Comparison of ENCODE assay signal across 8 cellular contexts in genomic region chr22:50271519-50271970, GRCh38. TPM values are rescaled to one million over a fixed set of nuclear protein-coding genes. Genes with fewer than 3 reads are reported as not detected.
DNase-seq lines count a peak whose midpoint lies in the region; ATAC-seq and TF ChIP-seq lines count a peak whose summit lies in the region.

No MANE protein-coding gene starts in this region.

- H3K4me1 Mint-ChIP-seq in central memory CD8-positive, alpha-beta T cell = peaks cover 7% of the 10 kb centered on the region

- peak overlapping the region; percentile 38 for H3K4me3 ChIP-seq in LNCaP clone FGC (ENCODE audit: low read depth, low read length)

- peak overlapping the region; percentile 74 for H3K4me3 Mint-ChIP-seq in central memory CD8-positive, alpha-beta T cell

- peaks cover 5% of the 10 kb centered on the region for H3K36me3 Mint-ChIP-seq in central memory CD8-positive, alpha-beta T cell (ENCODE audit: insufficient read depth)

- no peak for ATAC-seq in central memory CD8-positive, alpha-beta T cell (replicated peaks; ENCODE audit: extremely low read depth, poor library complexity, severe bottlenecking)
- no peak for ATAC-seq in HG02798 (IDR thresholded peaks at IDR 0.05; ENCODE audit: poor library complexity, unreplicated experiment)

- H3K27ac Mint-ChIP-seq in central memory CD8-positive, alpha-beta T cell (ENCODE audit: low read depth) = no peak overlapping the region

- no peak for TF ChIP-seq CTCF in LNCaP clone FGC (IDR thresholded peaks at IDR 0.05; ENCODE audit: control insufficient read depth, extremely low read depth, insufficient read depth)

- peak; percentile 87 for DNase-seq in ELF-1 (ENCODE audit: low read depth, low spot score)
- DNase-seq in LNCaP clone FGC (ENCODE audit: low read depth) = no peak
- peak; percentile 26 for DNase-seq in T-helper 22 cell (ENCODE audit: low read depth)
- DNase-seq in central memory CD8-positive, alpha-beta T cell (ENCODE audit: low spot score in 2 of 2) = no peak
- peak; percentile 86 for DNase-seq in left kidney (ENCODE audit: low read depth, low spot score)
- DNase-seq in stimulated activated CD8-positive, alpha-beta memory T cell treated with anti-CD3 and anti-CD28 coated beads, Interleukin-12 subunit alpha, Interleukin-12 subunit beta, amount 100 ng/mL, for 1 hour (ENCODE audit: low read depth) = peak; percentile 12
- no peak for DNase-seq in A172 (ENCODE audit: low spot score)

- H3K9me3 Mint-ChIP-seq in central memory CD8-positive, alpha-beta T cell = no peaks in the 10 kb centered on the region

- H3K27me3 Mint-ChIP-seq in central memory CD8-positive, alpha-beta T cell = no peaks in the 10 kb centered on the region

RNA-seq across cellular contexts. Expression of gene MAPK11, which starts 1.4 kb away (rescaled TPM):
- total RNA-seq in A172 (2014; rRNA removed; shearing (Covaris generic)) = 13.4 and 15.4 TPM in 2 replicates

RNA-seq across cellular contexts. Expression of gene MAPK12, which starts 10.1 kb away (rescaled TPM):
- 31.4 and 32.2 TPM in 2 replicates for total RNA-seq in A172 (2014; rRNA removed; shearing (Covaris generic))

RNA-seq across cellular contexts. Expression of gene HDAC10, which starts 20.5 kb away (rescaled TPM):
- total RNA-seq in A172 (2014; rRNA removed; shearing (Covaris generic)) = 11.4 and 12.6 TPM in 2 replicates

RNA-seq across cellular contexts. Expression of gene TUBGCP6, which starts 26.7 kb away (rescaled TPM):
- 8.9 and 10.6 TPM in 2 replicates for total RNA-seq in A172 (2014; rRNA removed; shearing (Covaris generic))

RNA-seq across cellular contexts. Expression of gene PLXNB2, which starts 35.9 kb away (rescaled TPM):
- 64.9 and 65.0 TPM in 2 replicates for total RNA-seq in A172 (2014; rRNA removed; shearing (Covaris generic))

Comparison
In these comparisons a context has a peak if more than half of its experiments do, and no peak if none do; other contexts are left out.
1. DNase-seq: peak in ELF-1 (single experiment), T-helper 22 cell (single experiment), left kidney (single experiment) and stimulated activated CD8-positive, alpha-beta memory T cell treated with anti-CD3 and anti-CD28 coated beads, Interleukin-12 subunit alpha, Interleukin-12 subunit beta, amount 100 ng/mL, for 1 hour (single experiment); none in LNCaP clone FGC (single experiment), central memory CD8-positive, alpha-beta T cell (0 of 2) and A172 (single experiment).